1 cellular context compared by ENCODE assay signal in genomic region chr2:20350753-20351554, GRCh38.
TF ChIP-seq lines count a peak whose summit lies in the region.

Gene PUM2 (minus strand): TSS chr2:20350844. CDS start chr2:20327360, 23,484 bp downstream.

TF ChIP-seq in HepG2, 621 proteins besides CTCF, POLR2A, EP300 and RAD21 (continued from another document and continues in another):
- TF ChIP-seq ZBTB34 (CRISPR knock-in tag; IDR thresholded peaks at IDR 0.05) (no peak), ZBED4 (CRISPR knock-in tag; IDR thresholded peaks at IDR 0.05; ENCODE audit: borderline replicate concordance) (peak; percentile 79; the same call in 1 of the 2 replicates), ZNF460 (CRISPR knock-in tag; IDR thresholded peaks at IDR 0.05; ENCODE audit: borderline replicate concordance) (no peak; the same call in 1 of the 2 replicates), ARID2 (CRISPR knock-in tag; IDR thresholded peaks at IDR 0.05; ENCODE audit: borderline replicate concordance) (0 out of 2 replicates have a peak, but pooled peaks have one; percentile 4), ZNF143 (CRISPR knock-in tag; IDR thresholded peaks at IDR 0.05) (peak; percentile 88), ZNF432 (CRISPR knock-in tag; IDR thresholded peaks at IDR 0.05; ENCODE audit: borderline replicate concordance) (0 out of 2 replicates have a peak, but pooled peaks have one; percentile 73), ZNF10 (CRISPR knock-in tag; IDR thresholded peaks at IDR 0.05; ENCODE audit: borderline replicate concordance, low read depth) (no peak), ZNF121 (CRISPR knock-in tag; IDR thresholded peaks at IDR 0.05) (no peak; the same call in 1 of the 2 replicates), EEA1 (CRISPR knock-in tag; IDR thresholded peaks at IDR 0.05; ENCODE audit: borderline replicate concordance) (no peak), ZNF331 (CRISPR knock-in tag; IDR thresholded peaks at IDR 0.05) (peak; percentile 96), ZFP62 (CRISPR knock-in tag; IDR thresholded peaks at IDR 0.05) (peak; percentile 80; the same call in 1 of the 2 replicates), GLMP (CRISPR knock-in tag; IDR thresholded peaks at IDR 0.05; ENCODE audit: borderline replicate concordance) (no peak), PITX1 (CRISPR knock-in tag; IDR thresholded peaks at IDR 0.05) (no peak; the same call in 1 of the 2 replicates), ZNF30 (CRISPR knock-in tag; IDR thresholded peaks at IDR 0.05) (peak; percentile 11), ZNF788 (CRISPR knock-in tag; IDR thresholded peaks at IDR 0.05; ENCODE audit: borderline replicate concordance) (peak; percentile 97), ZNF746 (CRISPR knock-in tag; IDR thresholded peaks at IDR 0.05) (peak; percentile 89), NPAS2 (CRISPR knock-in tag; IDR thresholded peaks at IDR 0.05; ENCODE audit: borderline replicate concordance) (no peak), FOXP4 (CRISPR knock-in tag; IDR thresholded peaks at IDR 0.05) (peak; percentile 72), ZMYM4 (CRISPR knock-in tag; IDR thresholded peaks at IDR 0.05) (peak; percentile 92), AGO2 (optimal IDR thresholded peaks at IDR 0.05; ENCODE audit: low read depth, low read length) (peak; percentile 23), ZFP82 (CRISPR knock-in tag; IDR thresholded peaks at IDR 0.05; ENCODE audit: borderline replicate concordance) (no peak; the same call in none of the 2 replicates), POLR2G (IDR thresholded peaks at IDR 0.05; ENCODE audit: low read depth, low read length) (peak; percentile 86), SP4 (CRISPR knock-in tag; IDR thresholded peaks at IDR 0.05) (peak; percentile 62; the same call in 1 of the 2 replicates), SP2 (CRISPR knock-in tag; IDR thresholded peaks at IDR 0.05) (peak; percentile 29; the same call in 1 of the 2 replicates), TFDP1 (CRISPR knock-in tag; IDR thresholded peaks at IDR 0.05; ENCODE audit: borderline replicate concordance) (peak; percentile 98), ZNF207 (IDR thresholded peaks at IDR 0.05; ENCODE audit: borderline replicate concordance) (no peak), ZNF7 (CRISPR knock-in tag; IDR thresholded peaks at IDR 0.05) (no peak), CREBL2 (CRISPR knock-in tag; IDR thresholded peaks at IDR 0.05; ENCODE audit: borderline replicate concordance) (peak; percentile 30; the same call in 1 of the 2 replicates), ZSCAN25 (CRISPR knock-in tag; IDR thresholded peaks at IDR 0.05) (no peak), ZNF546 (CRISPR knock-in tag; conservative IDR thresholded peaks at IDR 0.05) (peak; percentile 80; the same call in 1 of the 2 replicates), THAP7 (CRISPR knock-in tag; IDR thresholded peaks at IDR 0.05) (peak; percentile 88), HMGXB3 (CRISPR knock-in tag; IDR thresholded peaks at IDR 0.05; ENCODE audit: borderline replicate concordance) (0 out of 2 replicates have a peak, but pooled peaks have one; percentile 22), PLRG1 (conservative IDR thresholded peaks at IDR 0.05) (no peak), GFI1 (CRISPR knock-in tag; IDR thresholded peaks at IDR 0.05; ENCODE audit: borderline replicate concordance) (peak; percentile 87), CBFB (CRISPR knock-in tag; IDR thresholded peaks at IDR 0.05) (no peak), HOXA3 (CRISPR knock-in tag; IDR thresholded peaks at IDR 0.05) (peak; percentile 88), SUZ12 (IDR thresholded peaks at IDR 0.05; ENCODE audit: low read depth, low read length) (peak; percentile 51), ZNF350 (CRISPR knock-in tag; IDR thresholded peaks at IDR 0.05; ENCODE audit: borderline replicate concordance, low read depth) (peak; percentile 85; the same call in 1 of the 2 replicates), YEATS2 (CRISPR knock-in tag; IDR thresholded peaks at IDR 0.05; ENCODE audit: borderline replicate concordance) (peak; percentile 84; the same call in 1 of the 2 replicates), KLF6 (CRISPR knock-in tag; IDR thresholded peaks at IDR 0.05) (no peak; the same call in 1 of the 2 replicates), TFAP4 (IDR thresholded peaks at IDR 0.05; ENCODE audit: borderline replicate concordance, low read depth) (no peak; the same call in 1 of the 2 replicates), ZNF329 (CRISPR knock-in tag; IDR thresholded peaks at IDR 0.05; ENCODE audit: low read depth) (peak; percentile 60), ZNF549 (CRISPR knock-in tag; IDR thresholded peaks at IDR 0.05) (no peak), HINFP (CRISPR knock-in tag; IDR thresholded peaks at IDR 0.05; ENCODE audit: low read depth) (peak; percentile 65), ZNF678 (CRISPR knock-in tag; IDR thresholded peaks at IDR 0.05) (peak; percentile 88; the same call in 1 of the 2 replicates), SMAD3 (CRISPR knock-in tag; IDR thresholded peaks at IDR 0.05) (peak; percentile 20), SRSF4 (IDR thresholded peaks at IDR 0.05; ENCODE audit: low read depth, low read length, poor library complexity, severe bottlenecking) (no peak), GTF2F1 (IDR thresholded peaks at IDR 0.05; ENCODE audit: low read length) (peak; percentile 27; the same call in 1 of the 2 replicates)
